In genomic region chr1:77683836-77684148, GRCh38 we compare ENCODE assay signal across 8 cellular contexts. TPM values are rescaled to one million over a fixed set of nuclear protein-coding genes. Genes with fewer than 3 reads are reported as not detected.
DNase-seq lines count a peak whose midpoint lies in the region; ATAC-seq, FAIRE-seq and TF ChIP-seq lines count a peak whose summit lies in the region.

No MANE protein-coding gene starts in this region.

- no peaks in the 10 kb centered on the region for H3K27me3 Mint-ChIP-seq in stimulated activated naive CD8-positive, alpha-beta T cell treated with anti-CD3 and anti-CD28 coated beads, Interleukin-15, Interleukin-2, amounts not matched to agents 100 ng/mL and 50 ng/mL, for 24 hours

- H3K4me3 Mint-ChIP-seq in stimulated activated naive CD8-positive, alpha-beta T cell treated with anti-CD3 and anti-CD28 coated beads, Interleukin-15, Interleukin-2, amounts not matched to agents 100 ng/mL and 50 ng/mL, for 24 hours: peak overlapping the region; percentile 98

- ATAC-seq in stimulated activated naive CD8-positive, alpha-beta T cell treated with anti-CD3 and anti-CD28 coated beads, Interleukin-15, Interleukin-2, amounts not matched to agents 100 U/mL and 50 U/mL, for 24 hours: no peak
- ATAC-seq in body of pancreas (no peak), GM18502 (IDR thresholded peaks at IDR 0.05; ENCODE audit: poor library complexity, unreplicated experiment) (no peak)

- H3K27ac Mint-ChIP-seq in stimulated activated naive CD8-positive, alpha-beta T cell treated with anti-CD3 and anti-CD28 coated beads, Interleukin-15, Interleukin-2, amounts not matched to agents 100 ng/mL and 50 ng/mL, for 24 hours: peak overlapping the region; percentile 95

- H3K27ac ChIP-seq in body of pancreas (peak overlapping the region; percentile 77 to 97 (median 94)), mesodermal cell (ENCODE audit: low read depth, low read length, severe bottlenecking) (peak overlapping the region; percentile 99)

- H3K4me1 Mint-ChIP-seq in stimulated activated naive CD8-positive, alpha-beta T cell treated with anti-CD3 and anti-CD28 coated beads, Interleukin-15, Interleukin-2, amounts not matched to agents 100 ng/mL and 50 ng/mL, for 24 hours (ENCODE audit: low read depth): peaks cover 36% of the 10 kb centered on the region

- H3K4me1 ChIP-seq in body of pancreas (peaks cover 37% of the 10 kb centered on the region), mesodermal cell (ENCODE audit: control insufficient read depth, insufficient read depth, low read length, poor library complexity, severe bottlenecking) (peaks cover 8% of the 10 kb centered on the region)

- H3K36me3 Mint-ChIP-seq in stimulated activated naive CD8-positive, alpha-beta T cell treated with anti-CD3 and anti-CD28 coated beads, Interleukin-15, Interleukin-2, amounts not matched to agents 100 ng/mL and 50 ng/mL, for 24 hours (ENCODE audit: low read depth): peaks cover 4% of the 10 kb centered on the region

- H3K9me3 ChIP-seq in body of pancreas: no peaks in the 10 kb centered on the region
- H3K9me3 ChIP-seq in mesodermal cell (ENCODE audit: control insufficient read depth, low read length): no peaks in the 10 kb centered on the region

- WGBS in body of pancreas, 2 donors: 0% methylated on average over 9 of the region's 9 CpGs
- WGBS in mesodermal cell (ENCODE audit: insufficient coverage in 2 of 2), 2 experiments: 2 to 5% methylated on average over 7 to 9 of the region's 9 CpGs

- no peak for DNase-seq in stimulated activated naive CD8-positive, alpha-beta T cell treated with anti-CD3 and anti-CD28 coated beads, Interleukin-15, Interleukin-2, amounts not matched to agents 100 U/mL and 50 U/mL, for 24 hours
- DNase-seq in body of pancreas (no peak), hepatic stellate cell (ENCODE audit: low spot score) (no peak), frontal cortex (ENCODE audit: low spot score in 2 of 2) (no peak), CD1c-positive myeloid dendritic cell (ENCODE audit: extremely low spot score) (no peak)

- H3K4me3 ChIP-seq in body of pancreas (peak overlapping the region in 1 of 2 donors; percentile 57), mesodermal cell (ENCODE audit: extremely low read depth, insufficient read depth, low read length, poor library complexity, severe bottlenecking) (peak overlapping the region; percentile 85)

- no peaks in the 10 kb centered on the region for H3K36me3 ChIP-seq in body of pancreas (replicated peaks in 1 of 2; ENCODE audit: insufficient read depth in 1 of 2, low read depth in 2 of 2)
- H3K36me3 ChIP-seq in mesodermal cell (ENCODE audit: control insufficient read depth, insufficient read depth, low read length): peaks cover 4% of the 10 kb centered on the region

- no peak for TF ChIP-seq POLR2A in body of pancreas (IDR thresholded peaks at IDR 0.05)

- FAIRE-seq in frontal cortex (lab: Jason Lieb, UNC): no peak

- no peak for TF ChIP-seq CTCF in body of pancreas (IDR thresholded peaks at IDR 0.05)

- H3K27me3 ChIP-seq in body of pancreas: no peaks in the 10 kb centered on the region

- intact Hi-C loops in body of pancreas (cut with DNase I): no loop called here

- H3K9me3 Mint-ChIP-seq in stimulated activated naive CD8-positive, alpha-beta T cell treated with anti-CD3 and anti-CD28 coated beads, Interleukin-15, Interleukin-2, amounts not matched to agents 100 ng/mL and 50 ng/mL, for 24 hours: no peaks in the 10 kb centered on the region

RNA-seq across cellular contexts. Expression of gene ZZZ3, which starts 1.3 kb away (rescaled TPM):
- total RNA-seq in body of pancreas: 100 to 1,000 TPM in 1 of 2 donors, 10 to 100 TPM in 1; 26.0 to 100 TPM
- polyA plus RNA-seq in mesodermal cell (2013, experiment 1 of 2): 31.7 TPM
- polyA plus RNA-seq in mesodermal cell (2013, experiment 2 of 2): 36.6 TPM
- 134 TPM for total RNA-seq in frontal cortex
